In genomic region chr3:13749063-13749764, GRCh38 we compare ENCODE assay signal across 2 cellular contexts.
TF ChIP-seq lines count a peak whose summit lies in the region.

No MANE protein-coding gene starts in this region.

TF ChIP-seq in HEK293, 187 proteins besides CTCF, POLR2A, EP300 and RAD21 (continued from another document):
- no peak for TF ChIP-seq ZNF18 (tag by site-specific recombination; IDR thresholded peaks at IDR 0.05)

TF ChIP-seq in GM23338, 12 proteins besides CTCF, POLR2A, EP300 and RAD21 (continued from another document):
- no peak for TF ChIP-seq ETS1 (IDR thresholded peaks at IDR 0.05)
- no peak for TF ChIP-seq CREB1 (CRISPR knock-in tag; IDR thresholded peaks at IDR 0.05; ENCODE audit: low read depth)
- TF ChIP-seq JUNB (IDR thresholded peaks at IDR 0.05; ENCODE audit: unreplicated experiment) = no peak
- no peak for TF ChIP-seq ZNF462 (CRISPR knock-in tag; IDR thresholded peaks at IDR 0.05)
- no peak for TF ChIP-seq EZH2phosphoT487 (IDR thresholded peaks at IDR 0.05; ENCODE audit: unreplicated experiment)
- TF ChIP-seq REST (IDR thresholded peaks at IDR 0.05; ENCODE audit: unreplicated experiment) = no peak
